In the genomic region with DNA sequence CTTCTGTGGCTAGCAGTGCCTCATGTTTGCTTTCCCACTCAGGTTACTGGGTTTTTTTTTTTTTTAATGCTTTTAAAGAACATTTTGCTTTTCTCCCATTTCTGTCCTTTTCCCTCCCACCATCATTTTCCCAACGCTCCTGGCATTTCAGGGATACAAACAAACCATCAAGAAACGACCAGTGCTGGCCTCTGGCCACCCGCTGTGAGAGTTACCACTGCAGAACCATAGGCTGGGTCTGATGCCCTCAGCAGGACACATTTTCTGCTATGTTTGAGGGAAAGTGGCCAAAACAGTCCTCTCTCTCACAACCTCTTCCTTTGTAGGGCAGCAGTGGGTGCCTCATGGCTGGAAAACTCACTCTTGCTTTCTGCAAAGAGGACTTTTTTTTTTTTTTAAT, we compare ENCODE assay signal across 15 cellular contexts.
"Had no signal": no experiment of that assay in that cellular context is flagged by ENCODE, and none has a peak within 500 bp of the region (broad histone marks: within the 10 kb centered on the region; RNA-seq: fewer than 3 reads in every experiment).

No MANE protein-coding gene starts in this region.

- H3K9me3 ChIP-seq: left lung, tibial artery had no signal

- H3K27me3 ChIP-seq: esophagus muscularis mucosa, heart right ventricle, left lung, tibial artery had no signal

- H3K36me3 ChIP-seq: esophagus muscularis mucosa, gastroesophageal sphincter, heart right ventricle, left lung, tibial artery had no signal

- H3K4me1 ChIP-seq: esophagus muscularis mucosa, gastroesophageal sphincter, heart right ventricle, left lung had no signal

- H3K27ac ChIP-seq: esophagus muscularis mucosa, gastroesophageal sphincter, heart right ventricle, left lung, tibial artery had no signal

- H3K4me3 ChIP-seq: esophagus muscularis mucosa, gastroesophageal sphincter, heart right ventricle, left lung, tibial artery had no signal

- DNase-seq: activated CD4-positive, alpha-beta T cell treated with anti-CD3 and anti-CD28 coated beads, Interleukin-2, amount 50 U/mL, for 4 hours; activated naive CD8-positive, alpha-beta T cell treated with anti-CD3 and anti-CD28 coated beads for 36 hours; activated T-cell treated with anti-CD3 and anti-CD28 coated beads for 4 hours; amniotic stem cell; effector CD4-positive, alpha-beta T cell; heart right ventricle; left lung; retina; stimulated activated CD4-positive, alpha-beta T cell treated with anti-CD3 and anti-CD28 coated beads, Interleukin-12 subunit alpha, Interleukin-12 subunit beta, amount 100 ng/mL, for 4 hours; stimulated activated CD4-positive, alpha-beta T cell treated with anti-CD3 and anti-CD28 coated beads, Interleukin-1b, Interleukin-23, amount 100 ng/mL, for 48 hours; stimulated activated CD8-positive, alpha-beta memory T cell treated with anti-CD3 and anti-CD28 coated beads, Interleukin-4, amount 100 ng/mL, for 48 hours; stimulated activated naive CD4-positive, alpha-beta T cell; tibial artery had no signal
